In the genomic region with DNA sequence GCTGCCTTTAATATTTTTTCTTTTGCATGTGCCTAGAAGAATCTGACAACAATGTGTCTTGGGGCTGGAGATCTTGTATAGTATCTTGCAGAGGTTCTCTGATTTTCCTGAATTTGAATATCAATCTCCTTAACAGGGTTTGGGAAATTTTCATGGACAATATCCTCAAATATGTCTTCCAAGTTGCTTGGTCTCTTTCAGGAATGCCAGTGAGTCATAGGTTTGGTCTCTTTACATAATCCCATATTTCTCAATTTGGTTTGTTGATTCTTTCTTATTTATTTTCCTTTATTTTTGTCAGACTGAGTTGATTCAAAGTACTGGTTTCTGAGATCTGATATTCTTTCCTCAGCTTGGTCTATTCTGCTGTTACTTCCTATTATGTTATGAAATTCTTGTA, we compare ENCODE assay signal across 27 cellular contexts.
"Had no signal": no experiment of that assay in that cellular context is flagged by ENCODE, and none has a peak within 500 bp of the region (broad histone marks: within the 10 kb centered on the region; RNA-seq: fewer than 3 reads in every experiment).

No MANE protein-coding gene starts in this region.

- ATAC-seq: left ventricle myocardium superior, mucosa of descending colon had no signal

- H3K4me1 Mint-ChIP-seq: activated B cell treated with CpG ODN at 0.5 μM for 24 hours; activated naive CD8-positive, alpha-beta T cell treated with anti-CD3 and anti-CD28 coated beads, Interleukin-2, amount 10 ng/mL, durations not matched to agents 7 days and 5 days; naive B cell; neural crest cell had no signal

- H3K9me3 Mint-ChIP-seq: activated T-helper 1 cell treated with anti-CD3 and anti-CD28 coated beads, Interleukin-12 subunit alpha, Interleukin-12 subunit beta, Interleukin-2, Interleukin-4 antibody, amounts not matched to agents 30 ng/mL and 10 ng/mL and 1 ng/mL, durations not matched to agents 14 hours and 24 hours and 36 hours had no signal

- H3K36me3 Mint-ChIP-seq: activated CD4-positive, alpha-beta memory T cell treated with anti-CD3 and anti-CD28 coated beads for 36 hours; activated naive CD8-positive, alpha-beta T cell treated with anti-CD3 and anti-CD28 coated beads, Interleukin-2, amount 10 ng/mL, durations not matched to agents 7 days and 5 days; naive B cell had no signal

- H3K27ac Mint-ChIP-seq: activated B cell treated with CpG ODN at 0.5 μM for 24 hours; activated CD4-positive, alpha-beta memory T cell treated with anti-CD3 and anti-CD28 coated beads for 36 hours; activated naive CD8-positive, alpha-beta T cell treated with anti-CD3 and anti-CD28 coated beads, Interleukin-2, amount 10 ng/mL, durations not matched to agents 7 days and 5 days; activated T-helper 1 cell treated with anti-CD3 and anti-CD28 coated beads, Interleukin-12 subunit alpha, Interleukin-12 subunit beta, Interleukin-2, Interleukin-4 antibody, amounts not matched to agents 30 ng/mL and 10 ng/mL and 1 ng/mL, durations not matched to agents 14 hours and 24 hours and 36 hours; naive B cell; stimulated activated naive CD8-positive, alpha-beta T cell treated with anti-CD3 and anti-CD28 coated beads, Interleukin-15, Interleukin-2, amounts not matched to agents 100 ng/mL and 50 ng/mL, for 24 hours had no signal

- H3K4me1 ChIP-seq: prostate gland, right atrium auricular region, suprapubic skin, transverse colon, vagina had no signal

- H3K27me3 ChIP-seq: brain microvascular endothelial cell, right atrium auricular region, transverse colon, vagina had no signal

- H3K36me3 ChIP-seq: brain microvascular endothelial cell, prostate gland, right atrium auricular region, suprapubic skin, transverse colon, vagina had no signal

- FAIRE-seq: endometrium, frontal cortex, TTC549 had no signal

- H3K9me3 ChIP-seq: prostate gland, suprapubic skin, transverse colon, vagina had no signal

- DNase-seq: activated B cell treated with CpG ODN at 0.5 μM for 24 hours; activated CD4-positive, alpha-beta memory T cell treated with anti-CD3 and anti-CD28 coated beads for 36 hours; activated CD4-positive, alpha-beta T cell treated with anti-CD3 and anti-CD28 coated beads for 4 hours; activated naive CD8-positive, alpha-beta T cell treated with anti-CD3 and anti-CD28 coated beads, Interleukin-2, amount 10 ng/mL, durations not matched to agents 7 days and 5 days; activated T-cell treated with anti-CD3 and anti-CD28 coated beads for 4 hours; aorta; brain microvascular endothelial cell; cerebellar nuclear complex; cortex of kidney; left ventricle myocardium superior; mucosa of descending colon; naive B cell; stimulated activated CD4-positive, alpha-beta T cell treated with anti-CD3 and anti-CD28 coated beads, Interleukin-15, amount 100 ng/mL, for 24 hours; stimulated activated CD4-positive, alpha-beta T cell treated with anti-CD3 and anti-CD28 coated beads, Interleukin-2, amount 100 ng/mL, for 48 hours; SW 1271; T-helper 2 cell; transverse colon had no signal

- H3K27ac ChIP-seq: brain microvascular endothelial cell, prostate gland, right atrium auricular region, suprapubic skin, transverse colon, vagina had no signal

- H3K27me3 Mint-ChIP-seq: activated B cell treated with CpG ODN at 0.5 μM for 24 hours; activated CD4-positive, alpha-beta memory T cell treated with anti-CD3 and anti-CD28 coated beads for 36 hours; activated naive CD8-positive, alpha-beta T cell treated with anti-CD3 and anti-CD28 coated beads, Interleukin-2, amount 10 ng/mL, durations not matched to agents 7 days and 5 days had no signal

- H3K4me3 Mint-ChIP-seq: activated B cell treated with CpG ODN at 0.5 μM for 24 hours; activated CD4-positive, alpha-beta memory T cell treated with anti-CD3 and anti-CD28 coated beads for 36 hours; activated naive CD8-positive, alpha-beta T cell treated with anti-CD3 and anti-CD28 coated beads, Interleukin-2, amount 10 ng/mL, durations not matched to agents 7 days and 5 days; activated T-helper 1 cell treated with anti-CD3 and anti-CD28 coated beads, Interleukin-12 subunit alpha, Interleukin-12 subunit beta, Interleukin-2, Interleukin-4 antibody, amounts not matched to agents 30 ng/mL and 10 ng/mL and 1 ng/mL, durations not matched to agents 14 hours and 24 hours and 36 hours; naive B cell; neural crest cell; stimulated activated naive CD8-positive, alpha-beta T cell treated with anti-CD3 and anti-CD28 coated beads, Interleukin-15, Interleukin-2, amounts not matched to agents 100 ng/mL and 50 ng/mL, for 24 hours had no signal

- H3K4me3 ChIP-seq: mucosa of descending colon, prostate gland, right atrium auricular region, suprapubic skin, transverse colon, vagina had no signal
